ENCODE assay signal across 1 cellular context in genomic region chr3:98770261-98771039, GRCh38.
TF ChIP-seq lines count a peak whose summit lies in the region.

No MANE protein-coding gene starts in this region.

TF ChIP-seq in GM12878, 131 proteins besides CTCF, POLR2A, EP300 and RAD21 (continued from another document):
- TF ChIP-seq NBN (IDR thresholded peaks at IDR 0.05) = peak; percentile 72; the same call in 1 of the 2 replicates
- TF ChIP-seq, protein P1, sequence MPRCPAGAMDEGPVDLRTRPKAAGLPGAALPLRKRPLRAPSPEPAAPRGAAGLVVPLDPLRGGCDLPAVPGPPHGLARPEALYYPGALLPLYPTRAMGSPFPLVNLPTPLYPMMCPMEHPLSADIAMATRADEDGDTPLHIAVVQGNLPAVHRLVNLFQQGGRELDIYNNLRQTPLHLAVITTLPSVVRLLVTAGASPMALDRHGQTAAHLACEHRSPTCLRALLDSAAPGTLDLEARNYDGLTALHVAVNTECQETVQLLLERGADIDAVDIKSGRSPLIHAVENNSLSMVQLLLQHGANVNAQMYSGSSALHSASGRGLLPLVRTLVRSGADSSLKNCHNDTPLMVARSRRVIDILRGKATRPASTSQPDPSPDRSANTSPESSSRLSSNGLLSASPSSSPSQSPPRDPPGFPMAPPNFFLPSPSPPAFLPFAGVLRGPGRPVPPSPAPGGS (IDR thresholded peaks at IDR 0.05; ENCODE audit: borderline replicate concordance, insufficient read depth, low read depth, low read length, poor library complexity, severe bottlenecking) = no peak
- TF ChIP-seq SRF (IDR thresholded peaks at IDR 0.05; ENCODE audit: low read depth in 2 of 2, low read length in 2 of 2) = no peak
- TF ChIP-seq EGR1 (IDR thresholded peaks at IDR 0.05; ENCODE audit: borderline replicate concordance in 1 of 2, low read depth in 2 of 2, low read length in 2 of 2) = no peak
- TF ChIP-seq BHLHE40 (IDR thresholded peaks at IDR 0.05; ENCODE audit: borderline replicate concordance in 1 of 2, low read depth in 2 of 2, low read length in 1 of 2) = peak; percentile 97
- TF ChIP-seq MLLT1 (IDR thresholded peaks at IDR 0.05) = peak; percentile 61; the same call in 1 of the 2 replicates
- TF ChIP-seq KAT2A (conservative IDR thresholded peaks at IDR 0.05; ENCODE audit: control insufficient read depth, low read depth, low read length) = no peak
- no peak for TF ChIP-seq ZNF217 (IDR thresholded peaks at IDR 0.05)
- peak; percentile 67 for TF ChIP-seq CREM (IDR thresholded peaks at IDR 0.05; ENCODE audit: low read depth)
- no peak for TF ChIP-seq WRNIP1 (IDR thresholded peaks at IDR 0.05; ENCODE audit: borderline replicate concordance, low read depth, low read length)
- TF ChIP-seq SP1 (IDR thresholded peaks at IDR 0.05; ENCODE audit: low read depth, low read length) = peak; percentile 11
- TF ChIP-seq PBX3 (IDR thresholded peaks at IDR 0.05; ENCODE audit: insufficient replicate concordance, low read depth, low read length) = no peak
- TF ChIP-seq ESRRA (IDR thresholded peaks at IDR 0.05; ENCODE audit: low read length) = no peak
- no peak for TF ChIP-seq RFX5 (IDR thresholded peaks at IDR 0.05; ENCODE audit: low read depth, low read length)
- no peak for TF ChIP-seq MTA3 (IDR thresholded peaks at IDR 0.05; ENCODE audit: borderline replicate concordance, low read length)
- TF ChIP-seq CHD4 (IDR thresholded peaks at IDR 0.05) = no peak
- TF ChIP-seq, protein P2, sequence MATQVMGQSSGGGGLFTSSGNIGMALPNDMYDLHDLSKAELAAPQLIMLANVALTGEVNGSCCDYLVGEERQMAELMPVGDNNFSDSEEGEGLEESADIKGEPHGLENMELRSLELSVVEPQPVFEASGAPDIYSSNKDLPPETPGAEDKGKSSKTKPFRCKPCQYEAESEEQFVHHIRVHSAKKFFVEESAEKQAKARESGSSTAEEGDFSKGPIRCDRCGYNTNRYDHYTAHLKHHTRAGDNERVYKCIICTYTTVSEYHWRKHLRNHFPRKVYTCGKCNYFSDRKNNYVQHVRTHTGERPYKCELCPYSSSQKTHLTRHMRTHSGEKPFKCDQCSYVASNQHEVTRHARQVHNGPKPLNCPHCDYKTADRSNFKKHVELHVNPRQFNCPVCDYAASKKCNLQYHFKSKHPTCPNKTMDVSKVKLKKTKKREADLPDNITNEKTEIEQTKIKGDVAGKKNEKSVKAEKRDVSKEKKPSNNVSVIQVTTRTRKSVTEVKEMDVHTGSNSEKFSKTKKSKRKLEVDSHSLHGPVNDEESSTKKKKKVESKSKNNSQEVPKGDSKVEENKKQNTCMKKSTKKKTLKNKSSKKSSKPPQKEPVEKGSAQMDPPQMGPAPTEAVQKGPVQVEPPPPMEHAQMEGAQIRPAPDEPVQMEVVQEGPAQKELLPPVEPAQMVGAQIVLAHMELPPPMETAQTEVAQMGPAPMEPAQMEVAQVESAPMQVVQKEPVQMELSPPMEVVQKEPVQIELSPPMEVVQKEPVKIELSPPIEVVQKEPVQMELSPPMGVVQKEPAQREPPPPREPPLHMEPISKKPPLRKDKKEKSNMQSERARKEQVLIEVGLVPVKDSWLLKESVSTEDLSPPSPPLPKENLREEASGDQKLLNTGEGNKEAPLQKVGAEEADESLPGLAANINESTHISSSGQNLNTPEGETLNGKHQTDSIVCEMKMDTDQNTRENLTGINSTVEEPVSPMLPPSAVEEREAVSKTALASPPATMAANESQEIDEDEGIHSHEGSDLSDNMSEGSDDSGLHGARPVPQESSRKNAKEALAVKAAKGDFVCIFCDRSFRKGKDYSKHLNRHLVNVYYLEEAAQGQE (IDR thresholded peaks at IDR 0.05; ENCODE audit: low read depth, low read length) = no peak
- TF ChIP-seq MTA2 (IDR thresholded peaks at IDR 0.05; ENCODE audit: low read depth) = peak; percentile 58; the same call in 1 of the 2 replicates
- no peak for TF ChIP-seq MXI1 (IDR thresholded peaks at IDR 0.05; ENCODE audit: low read depth, low read length)
- no peak for TF ChIP-seq MEF2A (IDR thresholded peaks at IDR 0.05; ENCODE audit: insufficient read depth, low read depth, low read length)
- TF ChIP-seq, protein P3, sequence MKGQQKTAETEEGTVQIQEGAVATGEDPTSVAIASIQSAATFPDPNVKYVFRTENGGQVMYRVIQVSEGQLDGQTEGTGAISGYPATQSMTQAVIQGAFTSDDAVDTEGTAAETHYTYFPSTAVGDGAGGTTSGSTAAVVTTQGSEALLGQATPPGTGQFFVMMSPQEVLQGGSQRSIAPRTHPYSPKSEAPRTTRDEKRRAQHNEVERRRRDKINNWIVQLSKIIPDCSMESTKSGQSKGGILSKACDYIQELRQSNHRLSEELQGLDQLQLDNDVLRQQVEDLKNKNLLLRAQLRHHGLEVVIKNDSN (IDR thresholded peaks at IDR 0.05; ENCODE audit: borderline replicate concordance, extremely low read length, insufficient read depth, low read depth, low read length) = peak; percentile 59
- TF ChIP-seq ELK1 (IDR thresholded peaks at IDR 0.05; ENCODE audit: low read depth, low read length) = no peak
- no peak for TF ChIP-seq KLF5 (IDR thresholded peaks at IDR 0.05; ENCODE audit: partially characterized antibody)
- peak; percentile 80 for TF ChIP-seq RUNX3 (IDR thresholded peaks at IDR 0.05; ENCODE audit: low read length)
- TF ChIP-seq, protein P4, sequence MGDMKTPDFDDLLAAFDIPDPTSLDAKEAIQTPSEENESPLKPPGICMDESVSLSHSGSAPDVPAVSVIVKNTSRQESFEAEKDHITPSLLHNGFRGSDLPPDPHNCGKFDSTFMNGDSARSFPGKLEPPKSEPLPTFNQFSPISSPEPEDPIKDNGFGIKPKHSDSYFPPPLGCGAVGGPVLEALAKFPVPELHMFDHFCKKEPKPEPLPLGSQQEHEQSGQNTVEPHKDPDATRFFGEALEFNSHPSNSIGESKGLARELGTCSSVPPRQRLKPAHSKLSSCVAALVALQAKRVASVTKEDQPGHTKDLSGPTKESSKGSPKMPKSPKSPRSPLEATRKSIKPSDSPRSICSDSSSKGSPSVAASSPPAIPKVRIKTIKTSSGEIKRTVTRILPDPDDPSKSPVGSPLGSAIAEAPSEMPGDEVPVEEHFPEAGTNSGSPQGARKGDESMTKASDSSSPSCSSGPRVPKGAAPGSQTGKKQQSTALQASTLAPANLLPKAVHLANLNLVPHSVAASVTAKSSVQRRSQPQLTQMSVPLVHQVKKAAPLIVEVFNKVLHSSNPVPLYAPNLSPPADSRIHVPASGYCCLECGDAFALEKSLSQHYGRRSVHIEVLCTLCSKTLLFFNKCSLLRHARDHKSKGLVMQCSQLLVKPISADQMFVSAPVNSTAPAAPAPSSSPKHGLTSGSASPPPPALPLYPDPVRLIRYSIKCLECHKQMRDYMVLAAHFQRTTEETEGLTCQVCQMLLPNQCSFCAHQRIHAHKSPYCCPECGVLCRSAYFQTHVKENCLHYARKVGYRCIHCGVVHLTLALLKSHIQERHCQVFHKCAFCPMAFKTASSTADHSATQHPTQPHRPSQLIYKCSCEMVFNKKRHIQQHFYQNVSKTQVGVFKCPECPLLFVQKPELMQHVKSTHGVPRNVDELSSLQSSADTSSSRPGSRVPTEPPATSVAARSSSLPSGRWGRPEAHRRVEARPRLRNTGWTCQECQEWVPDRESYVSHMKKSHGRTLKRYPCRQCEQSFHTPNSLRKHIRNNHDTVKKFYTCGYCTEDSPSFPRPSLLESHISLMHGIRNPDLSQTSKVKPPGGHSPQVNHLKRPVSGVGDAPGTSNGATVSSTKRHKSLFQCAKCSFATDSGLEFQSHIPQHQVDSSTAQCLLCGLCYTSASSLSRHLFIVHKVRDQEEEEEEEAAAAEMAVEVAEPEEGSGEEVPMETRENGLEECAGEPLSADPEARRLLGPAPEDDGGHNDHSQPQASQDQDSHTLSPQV (IDR thresholded peaks at IDR 0.05) = no peak
